In genomic region chr5:139389701-139390638, GRCh38 we compare ENCODE assay signal across 7 cellular contexts. TPM values are rescaled to one million over a fixed set of nuclear protein-coding genes. Genes with fewer than 3 reads are reported as not detected.
DNase-seq lines count a peak whose midpoint lies in the region; ATAC-seq and TF ChIP-seq lines count a peak whose summit lies in the region.

Gene MZB1 (minus strand): TSS chr5:139389913. CDS start chr5:139389856, 57 bp downstream.

- H3K4me1 ChIP-seq in esophagus squamous epithelium, result peaks cover 46 to 75% (median 49%) of the 10 kb centered on the region in 3 donors

- H3K27me3 Mint-ChIP-seq in osteocyte (ENCODE audit: unreplicated experiment) (no peaks in the 10 kb centered on the region), progenitor cell of endocrine pancreas (peaks cover 34% of the 10 kb centered on the region)

- no peaks in the 10 kb centered on the region for H3K36me3 Mint-ChIP-seq in osteocyte (ENCODE audit: unreplicated experiment)
- no peaks in the 10 kb centered on the region for H3K36me3 Mint-ChIP-seq in progenitor cell of endocrine pancreas (ENCODE audit: insufficient read depth)

- peak within 1 kb of the TSS in 1 of 4 donors; percentile 29 for H3K4me3 ChIP-seq in esophagus squamous epithelium

- H3K27ac Mint-ChIP-seq in osteocyte (ENCODE audit: unreplicated experiment) (no peak within 1 kb of the TSS), progenitor cell of endocrine pancreas (no peak within 1 kb of the TSS)

- H3K36me3 ChIP-seq in esophagus squamous epithelium, result no peaks in the 10 kb centered on the region

- TF ChIP-seq POLR2A in GM19099 (IDR thresholded peaks at IDR 0.05; ENCODE audit: extremely low read depth, insufficient read length, low read depth) (peak; percentile 94), esophagus squamous epithelium (IDR thresholded peaks at IDR 0.05) (peak in 1 of 4 donors; percentile 52)

- H3K4me3 Mint-ChIP-seq in osteocyte (ENCODE audit: unreplicated experiment), result no peak within 1 kb of the TSS
- no peak within 1 kb of the TSS for H3K4me3 Mint-ChIP-seq in progenitor cell of endocrine pancreas (ENCODE audit: low read depth)

- DNase-seq in T-helper 9 cell (peak; percentile 34), esophagus squamous epithelium (lab: John Stamatoyannopoulos, UW) (no peak), HuH-7.5 (ENCODE audit: low spot score) (no peak), osteocyte (ENCODE audit: extremely low spot score, unreplicated experiment) (no peak), progenitor cell of endocrine pancreas (ENCODE audit: low spot score, unreplicated experiment) (no peak)

- H3K4me1 Mint-ChIP-seq in osteocyte (ENCODE audit: unreplicated experiment), result peaks cover 30% of the 10 kb centered on the region
- H3K4me1 Mint-ChIP-seq in progenitor cell of endocrine pancreas (ENCODE audit: low read depth), result peaks cover 4% of the 10 kb centered on the region

- TF ChIP-seq CTCF in esophagus squamous epithelium (IDR thresholded peaks at IDR 0.05) (no peak), osteocyte (IDR thresholded peaks at IDR 0.05) (no peak), progenitor cell of endocrine pancreas (IDR thresholded peaks at IDR 0.05; ENCODE audit: unreplicated experiment) (no peak)

- intact Hi-C loops in esophagus squamous epithelium (cut with DNase I), result loop anchor here (5.0 kb wide), 1 partner anchor 48 kb away; the partner anchor contains the start of gene PAIP2

- no peaks in the 10 kb centered on the region for H3K9me3 ChIP-seq in esophagus squamous epithelium

- 55 to 78% methylated on average over 8 to 10 of the region's 11 CpGs for WGBS in esophagus squamous epithelium, 2 donors

- H3K27ac ChIP-seq in esophagus squamous epithelium, result peak within 1 kb of the TSS in 3 of 4 donors; percentile 24 to 80 (median 60)

- H3K9me3 Mint-ChIP-seq in osteocyte (ENCODE audit: unreplicated experiment), result no peaks in the 10 kb centered on the region
- H3K9me3 Mint-ChIP-seq in progenitor cell of endocrine pancreas (ENCODE audit: low read depth), result no peaks in the 10 kb centered on the region

- peak; percentile 36 for ATAC-seq in HG02970 (IDR thresholded peaks at IDR 0.05; ENCODE audit: low FRiP score, unreplicated experiment)

- peaks cover 0 to 32% (median 0%) of the 10 kb centered on the region in 4 donors for H3K27me3 ChIP-seq in esophagus squamous epithelium

RNA-seq across cellular contexts. Expression of gene MZB1, which starts in this region (rescaled TPM):
- 10 to 100 TPM in 1 of 4 donors, 1 to 10 TPM in 1, under 1 TPM in 2; 0.49 to 11.0 (median 2.0) TPM for total RNA-seq in esophagus squamous epithelium
- not detected in 2 replicates for total RNA-seq in osteocyte
- 0.24 and 0.80 TPM in 2 replicates for total RNA-seq in progenitor cell of endocrine pancreas
